In the genomic region with DNA sequence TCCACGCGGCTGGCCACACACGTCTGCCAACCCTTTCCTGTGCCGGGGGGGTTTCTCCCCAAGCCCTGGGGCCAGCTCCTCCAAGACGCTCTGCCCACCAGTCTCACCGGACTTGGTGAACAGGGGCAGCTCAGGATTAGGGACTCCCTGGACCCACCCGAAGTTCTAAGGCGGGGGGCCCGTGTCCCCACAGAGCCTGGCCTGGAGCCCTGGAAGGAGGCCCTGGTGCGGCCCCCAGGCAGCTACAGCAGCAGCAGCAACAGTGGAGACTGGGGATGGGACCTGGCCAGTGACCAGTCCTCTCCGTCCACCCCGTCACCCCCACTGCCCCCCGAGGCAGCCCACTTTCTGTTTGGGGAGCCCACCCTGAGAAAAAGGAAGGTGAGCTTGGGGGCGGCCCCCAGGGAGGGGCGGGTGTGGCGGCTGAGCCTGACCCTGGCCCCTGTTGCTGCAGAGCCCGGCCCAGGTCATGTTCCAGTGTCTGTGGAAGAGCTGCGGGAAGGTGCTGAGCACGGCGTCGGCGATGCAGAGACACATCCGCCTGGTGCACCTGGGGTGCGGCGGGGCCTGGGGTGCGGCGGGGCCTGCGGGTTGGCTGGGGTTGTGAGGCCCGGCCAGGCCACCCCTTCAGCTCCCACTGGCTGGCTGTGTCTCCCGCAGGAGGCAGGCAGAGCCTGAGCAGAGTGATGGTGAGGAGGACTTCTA, we compare ENCODE assay signal across 8 cellular contexts. TPM values are rescaled to one million over a fixed set of nuclear protein-coding genes. Genes with fewer than 3 reads are reported as not detected.
DNase-seq lines count a peak whose midpoint lies in the region; ATAC-seq, FAIRE-seq and TF ChIP-seq lines count a peak whose summit lies in the region.
"Had no signal": no experiment of that assay in that cellular context is flagged by ENCODE, and none has a peak within 500 bp of the region (broad histone marks: within the 10 kb centered on the region; RNA-seq: fewer than 3 reads in every experiment).

No MANE protein-coding gene starts in this region.

- peak overlapping the region; percentile 73; the same call in 1 of the 2 replicates for H4K91ac ChIP-seq in IMR-90 (ENCODE audit: insufficient read depth, low read depth, low read length)

- peaks cover 10% of the 10 kb centered on the region for H3K4me1 ChIP-seq in IMR-90 (ENCODE audit: control insufficient read depth, insufficient read depth, low read length)
- H3K4me1 ChIP-seq in endothelial cell of umbilical vein (ENCODE audit: control insufficient read depth, extremely low read depth, insufficient read depth, low read length), result peaks cover 9% of the 10 kb centered on the region

- TF ChIP-seq CTCF in IMR-90 (conservative IDR thresholded peaks at IDR 0.05; ENCODE audit: low read depth, low read length), result no peak
- TF ChIP-seq CTCF in endothelial cell of umbilical vein (IDR thresholded peaks at IDR 0.05; ENCODE audit: extremely low read depth in 1 of 2, insufficient read depth in 1 of 2, low read depth in 1 of 2, low read length in 2 of 2), result no peak

- H3K36me3 ChIP-seq in IMR-90 (ENCODE audit: control insufficient read depth, insufficient read depth, low read length), result peaks cover 30% of the 10 kb centered on the region; the same call in 1 of the 2 replicates
- H3K36me3 ChIP-seq in endothelial cell of umbilical vein (ENCODE audit: control insufficient read depth in 2 of 2, extremely low read depth in 1 of 2, insufficient read depth in 2 of 2, low read length in 2 of 2), result peaks cover 0 to 19% of the 10 kb centered on the region in 2 experiments

- H4K20me1 ChIP-seq in IMR-90 (ENCODE audit: insufficient read depth, low read length), result peaks cover 14% of the 10 kb centered on the region
- H4K20me1 ChIP-seq in endothelial cell of umbilical vein (replicated peaks; ENCODE audit: control insufficient read depth, extremely low read depth, insufficient read depth, low read length), result no peaks in the 10 kb centered on the region

- H3K27ac ChIP-seq in IMR-90 (ENCODE audit: insufficient read depth, low read length) (peak overlapping the region; percentile 62), endothelial cell of umbilical vein (ENCODE audit: insufficient read depth, low read depth, low read length) (no peak overlapping the region), skin epidermis (peak overlapping the region in 16 of 21 experiments; percentile 1 to 94 (median 86))

- peaks cover 4 to 9% of the 10 kb centered on the region in 2 experiments; a peak in 2 of 4 replicates for H3K79me1 ChIP-seq in IMR-90 (ENCODE audit: low read depth in 1 of 2, low read length in 2 of 2)

- DNase-seq in IMR-90, result no peak
- DNase-seq in endothelial cell of umbilical vein (ENCODE audit: low read depth, low spot score), result no peak
- DNase-seq in NCI-H146 treated with DMSO at 0.1 percent for 48 hours (lab: John Stamatoyannopoulos, UW; ENCODE audit: unreplicated experiment), result no peak
- DNase-seq: central memory CD4-positive, alpha-beta T cell; stimulated activated CD4-positive, alpha-beta T cell treated with anti-CD3 and anti-CD28 coated beads, Interleukin-2, amount 100 ng/mL, for 48 hours had no signal

- no TSS peak for BruUV-seq in IMR-90 (replicated peaks; lab: Mats Ljungman, UMichigan)
- BruUV-seq in endothelial cell of umbilical vein (replicated peaks; lab: Mats Ljungman, UMichigan), result TSS peak; percentile 21

- no peak for ATAC-seq in IMR-90 (ENCODE audit: low read depth)
- no peak for ATAC-seq in HG03025 (IDR thresholded peaks at IDR 0.05; ENCODE audit: low FRiP score, unreplicated experiment)
- no peak for ATAC-seq in GM19452 (IDR thresholded peaks at IDR 0.05; ENCODE audit: unreplicated experiment)

- no peak for FAIRE-seq in endothelial cell of umbilical vein (lab: Jason Lieb, UNC)

- 92% methylated on average over 2 of the region's 30 CpGs; no CpG with 5 or more reads in 1 of the 2 experiments for WGBS in IMR-90 (ENCODE audit: extremely low coverage in 2 of 2, insufficient read length in 1 of 2), 2 experiments

- H3K79me2 ChIP-seq in endothelial cell of umbilical vein (ENCODE audit: control insufficient read depth, insufficient read depth, low read length), result no peaks in the 10 kb centered on the region

- in situ Hi-C loops in IMR-90 (cut with MboI; ENCODE audit: low sequenced_read_pairs), result no loop called here

- H3K9me3 ChIP-seq in IMR-90 (ENCODE audit: control insufficient read depth, insufficient read depth, low read length), result no peaks in the 10 kb centered on the region
- H3K9me3 ChIP-seq in endothelial cell of umbilical vein (replicated peaks; ENCODE audit: control insufficient read depth, insufficient read depth, low read length), result no peaks in the 10 kb centered on the region

- no peak overlapping the region for H2BK15ac ChIP-seq in IMR-90 (ENCODE audit: low read depth, low read length)

- no peak overlapping the region; the same call in 1 of the 2 replicates for H3K18ac ChIP-seq in IMR-90 (ENCODE audit: low read depth, low read length)

- peak overlapping the region; percentile 49 for H3K14ac ChIP-seq in IMR-90 (replicated peaks; ENCODE audit: low read depth, low read length)

- dilution Hi-C loops in IMR-90 (cut with HindIII; ENCODE audit: low sequenced_read_pairs, unreplicated experiment) (no loop called here), endothelial cell of umbilical vein (cut with MboI; ENCODE audit: extremely low pct_ligation_motif_present, low sequenced_read_pairs) (no loop called here)

- CTCF ChIA-PET in IMR-90 (lab: Yijun Ruan, JAX) (no interaction called here), endothelial cell of umbilical vein (lab: Charles Lee) (interaction anchor here (0.8 to 2.0 kb wide), 13 partner anchors 35 to 297 kb away, joined by 3 to 12 read pairs (median 5); a partner anchor contains a TSS)

- H3K9me1 ChIP-seq in IMR-90 (ENCODE audit: insufficient read depth, low read length), result no peaks in the 10 kb centered on the region
- no peaks in the 10 kb centered on the region for H3K9me1 ChIP-seq in endothelial cell of umbilical vein (replicated peaks; ENCODE audit: control insufficient read depth, extremely low read depth, insufficient read depth, low read length)

- H2BK5ac ChIP-seq in IMR-90 (ENCODE audit: low read depth, low read length, poor library complexity, severe bottlenecking), result peak overlapping the region; percentile 63

- no peak for TF ChIP-seq RAD21 in IMR-90 (IDR thresholded peaks at IDR 0.05; ENCODE audit: low read length)

- peak overlapping the region; percentile 83 for H2AK9ac ChIP-seq in IMR-90 (replicated peaks; ENCODE audit: low read depth, low read length, poor library complexity)

- H4K8ac ChIP-seq in IMR-90 (ENCODE audit: low read depth in 2 of 2, low read length in 2 of 2), result peak overlapping the region; percentile 48 to 57; a peak in 2 of 4 replicates

- peak overlapping the region; percentile 41; the same call in 1 of the 2 replicates for H3K23ac ChIP-seq in IMR-90 (ENCODE audit: low read depth, low read length)

- intact Hi-C loops in IMR-90 (cut with micrococcal nuclease) (no loop called here), endothelial cell of umbilical vein (cut with micrococcal nuclease) (loop anchor here (2.0 kb wide), 1 partner anchor 35 kb away; a partner anchor contains a TSS)

- H4K5ac ChIP-seq in IMR-90 (ENCODE audit: low read depth, low read length), result no peak overlapping the region

- H3K56ac ChIP-seq in IMR-90 (ENCODE audit: extremely low read depth, insufficient read depth, low read length), result no peak overlapping the region

- H3K9ac ChIP-seq in IMR-90 (ENCODE audit: low read depth, low read length) (peak overlapping the region; percentile 52; the same call in 1 of the 2 replicates), endothelial cell of umbilical vein (replicated peaks; ENCODE audit: extremely low read depth, insufficient read depth, low read length) (no peak overlapping the region)

- POLR2A ChIA-PET in IMR-90 (lab: Charles Lee; ENCODE audit: unreplicated experiment), result no interaction called here
- POLR2A ChIA-PET in endothelial cell of umbilical vein (lab: Charles Lee), result no interaction called here

- TF ChIP-seq POLR2A in IMR-90 (IDR thresholded peaks at IDR 0.05; ENCODE audit: low read depth, low read length) (no peak), endothelial cell of umbilical vein (IDR thresholded peaks at IDR 0.05; ENCODE audit: low read depth, low read length) (no peak)

- H2AK5ac ChIP-seq in IMR-90 (ENCODE audit: low read depth, low read length), result peak overlapping the region; percentile 50

- peak overlapping the region; percentile 55 for H3K4me2 ChIP-seq in IMR-90 (ENCODE audit: low read depth, low read length)
- no peak overlapping the region for H3K4me2 ChIP-seq in endothelial cell of umbilical vein (ENCODE audit: insufficient read depth, low read length)

- H3K4ac ChIP-seq in IMR-90 (ENCODE audit: low read depth, low read length), result peak overlapping the region; percentile 62

- H2BK20ac ChIP-seq in IMR-90 (ENCODE audit: low read depth, low read length), result no peak overlapping the region

- no peak overlapping the region for H2AFZ ChIP-seq in IMR-90 (replicated peaks; ENCODE audit: low read length, poor library complexity)
- no peak overlapping the region for H2AFZ ChIP-seq in endothelial cell of umbilical vein (ENCODE audit: low read depth, low read length)

- H3K27me3 ChIP-seq in IMR-90 (ENCODE audit: control insufficient read depth, insufficient read depth, low read length) (no peaks in the 10 kb centered on the region), endothelial cell of umbilical vein (ENCODE audit: control insufficient read depth in 2 of 2, insufficient read depth in 2 of 2, low read length in 2 of 2) (no peaks in the 10 kb centered on the region)

- H3K4me3 ChIP-seq in IMR-90 (ENCODE audit: insufficient read depth, low read depth, low read length), result peak overlapping the region; percentile 16; the same call in 1 of the 2 replicates
- no peak overlapping the region for H3K4me3 ChIP-seq in endothelial cell of umbilical vein (replicated peaks in 1 of 3; ENCODE audit: insufficient read depth in 1 of 3, low read depth in 1 of 3, low read length in 3 of 3)
- peak overlapping the region in 6 of 7 experiments; percentile 53 to 75 (median 62) for H3K4me3 ChIP-seq in skin epidermis

- no peak overlapping the region for H2BK120ac ChIP-seq in IMR-90 (ENCODE audit: low read depth, low read length)

RNA-seq across cellular contexts. Expression of a gene that starts 2.3 kb away (rescaled TPM):
- 5.0 and 8.1 TPM in 2 replicates for total RNA-seq in IMR-90 (2012; rRNA removed)
- polyA plus RNA-seq in IMR-90 (2012; rRNA removed), result 50.3 and 71.4 TPM in 2 replicates
- 56.6 and 65.4 TPM in 2 replicates for polyA plus RNA-seq in IMR-90 (2012; cell fraction: cytosol; rRNA removed)
- polyA plus RNA-seq in IMR-90 (2012; cell fraction: nucleus; rRNA removed; ENCODE audit: low replicate concordance), result 199 and 567 TPM in 2 replicates
- 69.3 and 69.4 TPM in 2 replicates for total RNA-seq in endothelial cell of umbilical vein
- polyA plus RNA-seq in endothelial cell of umbilical vein, result 41.7 and 66.5 TPM in 2 replicates
- polyA plus RNA-seq in endothelial cell of umbilical vein (2011; cell fraction: cytosol; rRNA removed), result 25.5 and 38.8 TPM in 2 replicates
- polyA plus RNA-seq in endothelial cell of umbilical vein (2011; cell fraction: nucleus; rRNA removed), result 76.9 and 100 TPM in 2 replicates
- 34.9 and 60.2 TPM in 2 replicates for polyA plus RNA-seq in endothelial cell of umbilical vein (2012)
- polyA minus RNA-seq in endothelial cell of umbilical vein, result 13.1 and 22.9 TPM in 2 replicates
- polyA minus RNA-seq in endothelial cell of umbilical vein (2011; cell fraction: cytosol; rRNA and poly(A)+ RNA removed), result 30.2 TPM
- polyA minus RNA-seq in endothelial cell of umbilical vein (2011; cell fraction: nucleus; rRNA and poly(A)+ RNA removed), result 8.3 and 20.7 TPM in 2 replicates

RNA-seq across cellular contexts. Expression of a gene that starts 5.4 kb away (rescaled TPM):
- 0.28 and 0.36 TPM in 2 replicates for total RNA-seq in IMR-90 (2012; rRNA removed)
- polyA plus RNA-seq in IMR-90 (2012; rRNA removed), result 7.8 and 11.9 TPM in 2 replicates
- polyA plus RNA-seq in IMR-90 (2012; cell fraction: cytosol; rRNA removed), result 3.9 and 6.3 TPM in 2 replicates
- polyA plus RNA-seq in IMR-90 (2012; cell fraction: nucleus; rRNA removed; ENCODE audit: low replicate concordance), result 79.5 and 363 TPM in 2 replicates
- 11.5 and 12.2 TPM in 2 replicates for total RNA-seq in endothelial cell of umbilical vein
- polyA plus RNA-seq in endothelial cell of umbilical vein, result 10.7 and 16.3 TPM in 2 replicates
- polyA plus RNA-seq in endothelial cell of umbilical vein (2011; cell fraction: cytosol; rRNA removed), result 1.0 and 2.9 TPM in 2 replicates
- polyA plus RNA-seq in endothelial cell of umbilical vein (2011; cell fraction: nucleus; rRNA removed), result 42.5 and 46.6 TPM in 2 replicates
- 4.2 and 5.4 TPM in 2 replicates for polyA plus RNA-seq in endothelial cell of umbilical vein (2012)
- 0.59 and 2.5 TPM in 2 replicates for polyA minus RNA-seq in endothelial cell of umbilical vein
- polyA minus RNA-seq in endothelial cell of umbilical vein (2011; cell fraction: cytosol; rRNA and poly(A)+ RNA removed), result 3.2 TPM
- polyA minus RNA-seq in endothelial cell of umbilical vein (2011; cell fraction: nucleus; rRNA and poly(A)+ RNA removed), result 4.1 and 8.6 TPM in 2 replicates

RNA-seq across cellular contexts. Expression of a gene that starts 34.0 kb away (rescaled TPM):
- total RNA-seq in IMR-90 (2012; rRNA removed), result 13.4 and 15.6 TPM in 2 replicates
- polyA plus RNA-seq in IMR-90 (2012; rRNA removed), result 20.2 and 21.1 TPM in 2 replicates
- polyA plus RNA-seq in IMR-90 (2012; cell fraction: cytosol; rRNA removed), result 18.9 and 24.7 TPM in 2 replicates
- 80.8 and 206 TPM in 2 replicates for polyA plus RNA-seq in IMR-90 (2012; cell fraction: nucleus; rRNA removed; ENCODE audit: low replicate concordance)
- 29.3 and 31.7 TPM in 2 replicates for total RNA-seq in endothelial cell of umbilical vein
- polyA plus RNA-seq in endothelial cell of umbilical vein, result 23.1 and 24.4 TPM in 2 replicates
- 17.1 and 21.5 TPM in 2 replicates for polyA plus RNA-seq in endothelial cell of umbilical vein (2011; cell fraction: cytosol; rRNA removed)
- 73.2 and 78.6 TPM in 2 replicates for polyA plus RNA-seq in endothelial cell of umbilical vein (2011; cell fraction: nucleus; rRNA removed)
- polyA plus RNA-seq in endothelial cell of umbilical vein (2012), result 17.7 and 23.6 TPM in 2 replicates
- polyA minus RNA-seq in endothelial cell of umbilical vein, result 15.8 and 27.3 TPM in 2 replicates
- 19.4 TPM for polyA minus RNA-seq in endothelial cell of umbilical vein (2011; cell fraction: cytosol; rRNA and poly(A)+ RNA removed)
- polyA minus RNA-seq in endothelial cell of umbilical vein (2011; cell fraction: nucleus; rRNA and poly(A)+ RNA removed), result 9.3 and 16.8 TPM in 2 replicates

RNA-seq across cellular contexts. Expression of a gene that starts 34.1 kb away (rescaled TPM):
- total RNA-seq in IMR-90 (2012; rRNA removed) (25.3 and 29.2 TPM in 2 replicates), endothelial cell of umbilical vein (51.6 and 56.3 TPM in 2 replicates)
- polyA plus RNA-seq in IMR-90 (2012; rRNA removed) (36.3 and 36.6 TPM in 2 replicates), endothelial cell of umbilical vein (37.0 and 48.7 TPM in 2 replicates)
- 36.7 and 61.6 TPM in 2 replicates for polyA plus RNA-seq in IMR-90 (2012; cell fraction: cytosol; rRNA removed)
- 102 and 139 TPM in 2 replicates for polyA plus RNA-seq in IMR-90 (2012; cell fraction: nucleus; rRNA removed; ENCODE audit: low replicate concordance)
- 41.4 and 44.3 TPM in 2 replicates for polyA plus RNA-seq in endothelial cell of umbilical vein (2011; cell fraction: cytosol; rRNA removed)
- polyA plus RNA-seq in endothelial cell of umbilical vein (2011; cell fraction: nucleus; rRNA removed), result 67.4 and 69.3 TPM in 2 replicates
- polyA plus RNA-seq in endothelial cell of umbilical vein (2012), result 27.5 and 41.6 TPM in 2 replicates
- polyA minus RNA-seq in endothelial cell of umbilical vein, result 19.9 and 33.6 TPM in 2 replicates
- polyA minus RNA-seq in endothelial cell of umbilical vein (2011; cell fraction: cytosol; rRNA and poly(A)+ RNA removed), result 14.3 TPM
- polyA minus RNA-seq in endothelial cell of umbilical vein (2011; cell fraction: nucleus; rRNA and poly(A)+ RNA removed), result 25.8 and 29.8 TPM in 2 replicates

RNA-seq across cellular contexts. Expression of a gene that starts 45.4 kb away (rescaled TPM):
- 1.1 and 1.3 TPM in 2 replicates for total RNA-seq in IMR-90 (2012; rRNA removed)
- 11.0 and 12.0 TPM in 2 replicates for polyA plus RNA-seq in IMR-90 (2012; rRNA removed)
- polyA plus RNA-seq in IMR-90 (2012; cell fraction: cytosol; rRNA removed), result 3.7 and 18.0 TPM in 2 replicates
- polyA plus RNA-seq in IMR-90 (2012; cell fraction: nucleus; rRNA removed; ENCODE audit: low replicate concordance), result 22.6 and 133 TPM in 2 replicates
- total RNA-seq in endothelial cell of umbilical vein, result 0.69 TPM in 1 of 2 replicates, not detected in the other
- polyA plus RNA-seq in endothelial cell of umbilical vein, result 11.3 and 20.6 TPM in 2 replicates
- polyA plus RNA-seq in endothelial cell of umbilical vein (2011; cell fraction: cytosol; rRNA removed), result 3.6 and 9.3 TPM in 2 replicates
- not detected in 2 replicates for polyA plus RNA-seq in endothelial cell of umbilical vein (2011; cell fraction: nucleus; rRNA removed)
- 2.4 and 7.0 TPM in 2 replicates for polyA plus RNA-seq in endothelial cell of umbilical vein (2012)
- polyA minus RNA-seq in endothelial cell of umbilical vein, result 0.34 and 2.6 TPM in 2 replicates
- not detected for polyA minus RNA-seq in endothelial cell of umbilical vein (2011; cell fraction: cytosol; rRNA and poly(A)+ RNA removed)
- polyA minus RNA-seq in endothelial cell of umbilical vein (2011; cell fraction: nucleus; rRNA and poly(A)+ RNA removed), result not detected in 2 replicates

Comparison
In these comparisons a context has a peak if more than half of its experiments do, and no peak if none do; other contexts are left out.
1. H3K4me3 ChIP-seq: peak in IMR-90 (single experiment) and skin epidermis (6 of 7); none in endothelial cell of umbilical vein (0 of 3).